1 cellular context compared by ENCODE assay signal in the genomic region with DNA sequence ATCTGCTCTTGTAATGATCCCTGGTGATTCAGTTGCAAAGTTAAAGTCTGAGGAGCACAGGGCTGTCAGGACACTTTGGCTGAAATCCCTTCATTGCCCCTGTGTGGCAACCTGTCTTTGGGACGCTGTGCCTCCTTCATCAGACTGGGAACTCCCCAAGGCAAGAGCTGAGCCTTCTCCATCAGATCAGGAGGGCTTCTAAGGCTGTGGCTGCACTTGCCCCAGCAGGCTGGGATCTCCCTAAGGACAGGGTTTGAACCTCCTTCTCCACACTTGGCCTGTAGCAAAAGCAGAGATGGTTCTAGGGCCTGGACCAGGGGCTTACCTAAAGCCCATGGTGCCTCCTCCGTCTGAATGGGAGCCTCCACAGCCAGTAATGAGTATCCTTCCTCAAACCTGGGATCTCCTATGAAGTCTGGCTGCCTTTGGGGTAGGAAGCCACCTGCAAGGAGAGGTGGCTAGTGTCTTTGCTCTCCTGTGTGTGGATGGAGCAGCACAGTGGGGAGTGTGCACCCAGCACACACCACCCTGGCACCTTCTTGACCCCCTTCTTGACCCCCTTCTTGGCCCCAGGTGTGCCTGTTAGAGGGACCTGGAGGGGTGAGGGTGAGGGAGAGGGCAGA.
TF ChIP-seq lines count a peak whose summit lies in the region.

No MANE protein-coding gene starts in this region.

TF ChIP-seq in HEK293T, 16 proteins besides CTCF, POLR2A, EP300 and RAD21 (continued from another document):
- TF ChIP-seq, protein P1, sequence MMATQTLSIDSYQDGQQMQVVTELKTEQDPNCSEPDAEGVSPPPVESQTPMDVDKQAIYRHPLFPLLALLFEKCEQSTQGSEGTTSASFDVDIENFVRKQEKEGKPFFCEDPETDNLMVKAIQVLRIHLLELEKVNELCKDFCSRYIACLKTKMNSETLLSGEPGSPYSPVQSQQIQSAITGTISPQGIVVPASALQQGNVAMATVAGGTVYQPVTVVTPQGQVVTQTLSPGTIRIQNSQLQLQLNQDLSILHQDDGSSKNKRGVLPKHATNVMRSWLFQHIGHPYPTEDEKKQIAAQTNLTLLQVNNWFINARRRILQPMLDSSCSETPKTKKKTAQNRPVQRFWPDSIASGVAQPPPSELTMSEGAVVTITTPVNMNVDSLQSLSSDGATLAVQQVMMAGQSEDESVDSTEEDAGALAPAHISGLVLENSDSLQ (IDR thresholded peaks at IDR 0.05), result no peak
- TF ChIP-seq ARNT (IDR thresholded peaks at IDR 0.05), result no peak
- no peak for TF ChIP-seq LEF1 (IDR thresholded peaks at IDR 0.05; ENCODE audit: borderline replicate concordance)
- no peak for TF ChIP-seq ELF4 (IDR thresholded peaks at IDR 0.05)
- TF ChIP-seq TARDBP (IDR thresholded peaks at IDR 0.05), result no peak
- no peak for TF ChIP-seq ZNF384 (IDR thresholded peaks at IDR 0.05)
- no peak for TF ChIP-seq L3MBTL2 (conservative IDR thresholded peaks at IDR 0.05)
- TF ChIP-seq HDGF (IDR thresholded peaks at IDR 0.05; ENCODE audit: borderline replicate concordance), result no peak
- no peak for TF ChIP-seq BHLHE40 (IDR thresholded peaks at IDR 0.05; ENCODE audit: borderline replicate concordance)
- no peak for TF ChIP-seq FOXM1 (IDR thresholded peaks at IDR 0.05; ENCODE audit: borderline replicate concordance)
